ENCODE assay signal across 28 cellular contexts in the genomic region with DNA sequence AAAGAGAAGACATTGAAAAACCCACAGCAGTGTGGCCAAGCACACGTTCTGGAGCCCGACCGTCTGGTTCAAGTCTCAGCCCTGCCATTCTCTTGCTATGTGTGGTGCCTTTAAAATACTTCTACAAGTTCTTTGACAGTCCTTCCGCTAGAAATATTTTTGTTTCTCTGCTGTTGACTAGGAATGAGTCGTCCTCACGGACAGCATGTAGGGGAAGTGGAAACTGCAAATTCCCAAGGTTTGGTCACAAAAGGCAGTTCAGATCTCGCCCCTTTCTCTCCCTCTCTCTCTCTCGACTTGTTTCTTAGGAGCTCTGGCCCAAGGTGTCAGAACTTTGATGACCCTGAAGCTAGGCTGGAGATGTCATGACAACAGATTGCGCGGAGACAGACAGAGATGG.
"Had no signal": no experiment of that assay in that cellular context is flagged by ENCODE, and none has a peak within 500 bp of the region (broad histone marks: within the 10 kb centered on the region; RNA-seq: fewer than 3 reads in every experiment).

No MANE protein-coding gene starts in this region.

- DNase-seq: activated CD4-positive, alpha-beta memory T cell treated with anti-CD3 and anti-CD28 coated beads for 36 hours; activated CD4-positive, alpha-beta T cell treated with anti-CD3 and anti-CD28 coated beads, Interleukin-2, amount 10 ng/mL, durations not matched to agents 24 days and 14 days; activated CD8-positive, alpha-beta memory T cell treated with anti-CD3 and anti-CD28 coated beads, Interleukin-2, amount 50 U/mL, for 48 hours; activated gamma-delta T cell treated with Interleukin-2 at 50 U/mL for 16 hours; activated T-cell treated with anti-CD3 and anti-CD28 coated beads, Interleukin-2, amount 50 U/mL, for 24 hours; cortex of kidney; foreskin melanocyte; naive B cell; psoas muscle; sigmoid colon; SK-N-SH; small intestine; stimulated activated CD4-positive, alpha-beta T cell treated with anti-CD3 and anti-CD28 coated beads, Interleukin-4, amount 100 ng/mL, for 24 hours; SW 1271; T-helper 9 cell; upper lobe of left lung had no signal

- H3K4me3 Mint-ChIP-seq: activated CD4-positive, alpha-beta memory T cell treated with anti-CD3 and anti-CD28 coated beads for 36 hours; activated CD4-positive, alpha-beta T cell treated with anti-CD3 and anti-CD28 coated beads, Interleukin-2, amount 10 ng/mL, durations not matched to agents 24 days and 14 days; activated T-cell treated with anti-CD3 and anti-CD28 coated beads, Interleukin-2, amount 50 U/mL, for 24 hours; mesothelial cell of epicardium; neural crest cell; stimulated activated effector memory CD8-positive, alpha-beta T cell treated with anti-CD3 and anti-CD28 coated beads, Interleukin-12 subunit alpha, Interleukin-12 subunit beta, amount 100 ng/mL, for 72 hours; stimulated activated naive CD8-positive, alpha-beta T cell treated with anti-CD3 and anti-CD28 coated beads, Interleukin-15, Interleukin-2, amounts not matched to agents 100 ng/mL and 50 ng/mL, for 24 hours; T-helper 1 cell treated with Interleukin-12 subunit alpha and Interleukin-12 subunit beta and Interleukin-4 antibody, amounts not matched to agents 30 μg/mL and 1 μg/mL, for 36 hours had no signal

- H3K27ac ChIP-seq: body of pancreas, esophagus muscularis mucosa, left lung, psoas muscle, sigmoid colon, upper lobe of left lung, vagina, VCaP had no signal

- H3K27ac Mint-ChIP-seq: activated CD4-positive, alpha-beta memory T cell treated with anti-CD3 and anti-CD28 coated beads for 36 hours; activated CD4-positive, alpha-beta T cell treated with anti-CD3 and anti-CD28 coated beads, Interleukin-2, amount 10 ng/mL, durations not matched to agents 24 days and 14 days; activated naive CD4-positive, alpha-beta T cell treated with anti-CD3 and anti-CD28 coated beads, Interleukin-2, amount 50 U/mL, for 72 hours; activated T-cell treated with anti-CD3 and anti-CD28 coated beads, Interleukin-2, amount 50 U/mL, for 24 hours; mesothelial cell of epicardium; naive B cell; stimulated activated effector memory CD8-positive, alpha-beta T cell treated with anti-CD3 and anti-CD28 coated beads, Interleukin-12 subunit alpha, Interleukin-12 subunit beta, amount 100 ng/mL, for 72 hours; stimulated activated naive CD8-positive, alpha-beta T cell treated with anti-CD3 and anti-CD28 coated beads, Interleukin-15, Interleukin-2, amounts not matched to agents 100 ng/mL and 50 ng/mL, for 24 hours; T-helper 1 cell treated with Interleukin-12 subunit alpha and Interleukin-12 subunit beta and Interleukin-4 antibody, amounts not matched to agents 30 μg/mL and 1 μg/mL, for 36 hours had no signal

- H3K4me1 ChIP-seq: body of pancreas, left lung, psoas muscle had no signal

- H3K9me3 ChIP-seq: SK-N-SH, vagina had no signal

- H3K9ac ChIP-seq: SK-N-SH had no signal

- H3K9me3 Mint-ChIP-seq: activated CD4-positive, alpha-beta T cell treated with anti-CD3 and anti-CD28 coated beads, Interleukin-2, amount 10 ng/mL, durations not matched to agents 24 days and 14 days; stimulated activated naive CD8-positive, alpha-beta T cell treated with anti-CD3 and anti-CD28 coated beads, Interleukin-15, Interleukin-2, amounts not matched to agents 100 ng/mL and 50 ng/mL, for 24 hours had no signal

- H3K4me1 Mint-ChIP-seq: activated CD4-positive, alpha-beta T cell treated with anti-CD3 and anti-CD28 coated beads, Interleukin-2, amount 10 ng/mL, durations not matched to agents 24 days and 14 days; stimulated activated effector memory CD8-positive, alpha-beta T cell treated with anti-CD3 and anti-CD28 coated beads, Interleukin-12 subunit alpha, Interleukin-12 subunit beta, amount 100 ng/mL, for 72 hours had no signal

- H3K36me3 ChIP-seq: esophagus muscularis mucosa, left lung, sigmoid colon, upper lobe of left lung, vagina had no signal

- H3K4me2 ChIP-seq: SK-N-SH had no signal

- H3K4me3 ChIP-seq: body of pancreas, esophagus muscularis mucosa, left lung, psoas muscle, sigmoid colon, upper lobe of left lung, vagina had no signal

- H3K27me3 ChIP-seq: body of pancreas, esophagus muscularis mucosa, sigmoid colon, upper lobe of left lung, vagina had no signal

- H3K36me3 Mint-ChIP-seq: activated CD4-positive, alpha-beta memory T cell treated with anti-CD3 and anti-CD28 coated beads for 36 hours; activated naive CD4-positive, alpha-beta T cell treated with anti-CD3 and anti-CD28 coated beads, Interleukin-2, amount 50 U/mL, for 72 hours; mesothelial cell of epicardium; stimulated activated effector memory CD8-positive, alpha-beta T cell treated with anti-CD3 and anti-CD28 coated beads, Interleukin-12 subunit alpha, Interleukin-12 subunit beta, amount 100 ng/mL, for 72 hours had no signal

- ATAC-seq: activated CD4-positive, CD25-positive, alpha-beta regulatory T cell treated with anti-CD3 and anti-CD28 coated beads, Interleukin-2, amount 50 U/mL, for 24 hours; activated naive CD4-positive, alpha-beta T cell treated with anti-CD3 and anti-CD28 coated beads, Interleukin-2, amount 50 U/mL, for 72 hours; body of pancreas; left lung; psoas muscle; stimulated activated effector memory CD8-positive, alpha-beta T cell treated with anti-CD3 and anti-CD28 coated beads, Interleukin-12 subunit alpha, Interleukin-12 subunit beta, amount 100 ng/mL, for 72 hours had no signal
